ENCODE assay signal across 17 cellular contexts in the genomic region with DNA sequence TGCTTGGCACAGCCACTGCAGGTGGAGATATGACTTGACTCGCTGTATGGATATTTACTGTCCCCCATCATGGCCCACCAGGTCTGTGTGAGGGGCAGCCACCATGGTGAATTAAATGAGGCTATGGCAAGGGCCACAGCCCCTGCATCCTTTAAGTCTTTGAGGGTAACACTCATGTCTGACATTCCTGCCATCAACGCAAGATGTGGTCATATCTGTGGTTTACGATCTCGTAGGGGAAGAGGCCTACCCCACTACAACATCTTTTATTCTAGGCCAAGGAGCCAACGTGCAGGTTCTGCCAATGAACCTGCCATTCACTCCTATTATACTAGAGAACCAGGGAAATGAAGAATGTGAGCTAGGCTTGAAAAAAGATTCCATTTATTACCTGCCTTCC.
"Had no signal": no experiment of that assay in that cellular context is flagged by ENCODE, and none has a peak within 500 bp of the region (broad histone marks: within the 10 kb centered on the region; RNA-seq: fewer than 3 reads in every experiment).

No MANE protein-coding gene starts in this region.

- ATAC-seq: body of pancreas; esophagus mucosa; left lobe of liver; stimulated activated naive CD8-positive, alpha-beta T cell treated with anti-CD3 and anti-CD28 coated beads, Interleukin-15, Interleukin-2, amounts not matched to agents 100 U/mL and 50 U/mL, for 24 hours had no signal

- DNase-seq: activated B cell treated with CpG ODN at 0.5 μM for 24 hours; activated CD4-positive, alpha-beta T cell treated with anti-CD3 and anti-CD28 coated beads for 48 hours; activated naive CD4-positive, alpha-beta T cell treated with anti-CD3 and anti-CD28 coated beads, Interleukin-2, amount 10 ng/mL, durations not matched to agents 7 days and 5 days; body of pancreas; caudate nucleus; naive B cell; nucleus accumbens; retina; small intestine; stimulated activated CD4-positive, alpha-beta T cell treated with anti-CD3 and anti-CD28 coated beads, Interleukin-4, amount 100 ng/mL, for 4 hours; stimulated activated naive CD8-positive, alpha-beta T cell treated with anti-CD3 and anti-CD28 coated beads, Interleukin-15, Interleukin-2, amounts not matched to agents 100 U/mL and 50 U/mL, for 24 hours; trophoblast cell had no signal

- H3K4me3 Mint-ChIP-seq: activated B cell treated with CpG ODN at 0.5 μM for 24 hours; activated naive CD4-positive, alpha-beta T cell treated with anti-CD3 and anti-CD28 coated beads, Interleukin-2, amount 10 ng/mL, durations not matched to agents 7 days and 5 days had no signal

- H3K27ac Mint-ChIP-seq: activated B cell treated with CpG ODN at 0.5 μM for 24 hours; activated naive CD4-positive, alpha-beta T cell treated with anti-CD3 and anti-CD28 coated beads, Interleukin-2, amount 10 ng/mL, durations not matched to agents 7 days and 5 days; activated T-helper 2 cell treated with anti-CD3 and anti-CD28 coated beads, Interferon-gamma antibody, Interleukin-2, Interleukin-4, amounts not matched to agents 10 μg/mL and 5 μg/mL and 100 μg/mL, durations not matched to agents 14 hours and 24 hours and 36 hours; naive B cell had no signal

- H3K4me3 ChIP-seq: body of pancreas had no signal

- H3K36me3 Mint-ChIP-seq: naive B cell had no signal

- FAIRE-seq: colon, keratinocyte, small intestine had no signal
